In genomic region chr3:73561494-73561893, GRCh38 we compare ENCODE assay signal across 20 cellular contexts.
DNase-seq lines count a peak whose midpoint lies in the region; ATAC-seq and TF ChIP-seq lines count a peak whose summit lies in the region.
"Had no signal": no experiment of that assay in that cellular context is flagged by ENCODE, and none has a peak within 500 bp of the region (broad histone marks: within the 10 kb centered on the region; RNA-seq: fewer than 3 reads in every experiment).

No MANE protein-coding gene starts in this region.

- H3K9me3 ChIP-seq in left ventricle myocardium inferior (replicated peaks) (no peaks in the 10 kb centered on the region), muscle layer of colon (ENCODE audit: low read length) (no peaks in the 10 kb centered on the region), stomach (no peaks in the 10 kb centered on the region)
- H3K9me3 ChIP-seq: BLaER1 treated with 17β-estradiol and CSF1 and Interleukin-3, amounts not matched to agents 10 nM and 100 nM had no signal

- no peak overlapping the region for H3K9ac ChIP-seq in muscle layer of colon (ENCODE audit: low read length)
- H3K9ac ChIP-seq: BLaER1 treated with 17β-estradiol and CSF1 and Interleukin-3, amounts not matched to agents 10 nM and 100 nM; KMS-11 had no signal

- intact Hi-C loops in left ventricle myocardium inferior (cut with micrococcal nuclease) = no loop called here
- intact Hi-C loops in cardiac septum (cut with DNase I) = no loop called here
- intact Hi-C loops in stomach (cut with DNase I; ENCODE audit: low total_unique reads) = no loop called here
- intact Hi-C loops in activated T-helper 1 cell treated with anti-CD3 and anti-CD28 coated beads, Interleukin-12 subunit alpha, Interleukin-12 subunit beta, Interleukin-2, Interleukin-4 antibody, amounts not matched to agents 30 ng/mL and 10 ng/mL and 1 ng/mL, durations not matched to agents 14 hours and 24 hours and 36 hours (cut with micrococcal nuclease) = no loop called here

- H3K36me3 ChIP-seq in left ventricle myocardium inferior = no peaks in the 10 kb centered on the region
- no peaks in the 10 kb centered on the region for H3K36me3 ChIP-seq in muscle layer of colon (ENCODE audit: insufficient read depth, low read length)
- H3K36me3 ChIP-seq in stomach = no peaks in the 10 kb centered on the region
- H3K36me3 ChIP-seq: BLaER1 treated with 17β-estradiol and CSF1 and Interleukin-3, amounts not matched to agents 10 nM and 100 nM had no signal

- H3K4me3 Mint-ChIP-seq in activated T-helper 1 cell treated with anti-CD3 and anti-CD28 coated beads, Interleukin-12 subunit alpha, Interleukin-12 subunit beta, Interleukin-2, Interleukin-4 antibody, amounts not matched to agents 30 ng/mL and 10 ng/mL and 1 ng/mL, durations not matched to agents 14 hours and 24 hours and 36 hours = no peak overlapping the region
- H3K4me3 Mint-ChIP-seq: CD8-positive, alpha-beta memory T cell; GM23338 had no signal

- H3K36me3 Mint-ChIP-seq in activated T-helper 1 cell treated with anti-CD3 and anti-CD28 coated beads, Interleukin-12 subunit alpha, Interleukin-12 subunit beta, Interleukin-2, Interleukin-4 antibody, amounts not matched to agents 30 ng/mL and 10 ng/mL and 1 ng/mL, durations not matched to agents 14 hours and 24 hours and 36 hours (ENCODE audit: low read depth) = no peaks in the 10 kb centered on the region
- H3K36me3 Mint-ChIP-seq: CD8-positive, alpha-beta memory T cell had no signal

- no peak for TF ChIP-seq CTCF in left ventricle myocardium inferior (IDR thresholded peaks at IDR 0.05; ENCODE audit: borderline replicate concordance)
- TF ChIP-seq CTCF in stomach (IDR thresholded peaks at IDR 0.05) = no peak

- TF ChIP-seq POLR2A in stomach (IDR thresholded peaks at IDR 0.05) = no peak

- H3K27ac Mint-ChIP-seq in activated T-helper 1 cell treated with anti-CD3 and anti-CD28 coated beads, Interleukin-12 subunit alpha, Interleukin-12 subunit beta, Interleukin-2, Interleukin-4 antibody, amounts not matched to agents 30 ng/mL and 10 ng/mL and 1 ng/mL, durations not matched to agents 14 hours and 24 hours and 36 hours = no peak overlapping the region
- H3K27ac Mint-ChIP-seq: CD8-positive, alpha-beta memory T cell; GM23338 had no signal

- no peaks in the 10 kb centered on the region for H3K27me3 ChIP-seq in left ventricle myocardium inferior (ENCODE audit: low read depth)
- no peaks in the 10 kb centered on the region for H3K27me3 ChIP-seq in muscle layer of colon (ENCODE audit: control insufficient read depth in 1 of 2, insufficient read depth in 2 of 2, low read length in 2 of 2)
- H3K27me3 ChIP-seq in stomach = no peaks in the 10 kb centered on the region
- H3K27me3 ChIP-seq: BLaER1 treated with 17β-estradiol and CSF1 and Interleukin-3, amounts not matched to agents 10 nM and 100 nM had no signal

- no peak for DNase-seq in left ventricle myocardium inferior
- DNase-seq in cardiac septum (ENCODE audit: low spot score) = no peak
- no peak for DNase-seq in stomach
- no peak for DNase-seq in HuH-7.5 (ENCODE audit: low spot score)
- DNase-seq in activated T-helper 1 cell treated with anti-CD3 and anti-CD28 coated beads, Interleukin-12 subunit alpha, Interleukin-12 subunit beta, Interleukin-2, Interleukin-4 antibody, amounts not matched to agents 30 ng/mL and 10 ng/mL and 1 ng/mL, durations not matched to agents 14 hours and 24 hours and 36 hours (ENCODE audit: low spot score) = no peak
- DNase-seq: CD8-positive, alpha-beta memory T cell; DMS79 treated with DMSO at 0.1 percent for 48 hours; NCI-H1436 treated with DMSO at 0.1 percent for 48 hours; NCI-H2029 treated with DMSO at 0.1 percent for 48 hours; NCI-H510A; NCI-H774; RPMI8226 had no signal

- 56 to 81% (median 68%) methylated on average over 10 of the region's 10 CpGs for WGBS in stomach, 5 donors

- H3K9me3 Mint-ChIP-seq in activated T-helper 1 cell treated with anti-CD3 and anti-CD28 coated beads, Interleukin-12 subunit alpha, Interleukin-12 subunit beta, Interleukin-2, Interleukin-4 antibody, amounts not matched to agents 30 ng/mL and 10 ng/mL and 1 ng/mL, durations not matched to agents 14 hours and 24 hours and 36 hours = no peaks in the 10 kb centered on the region
- H3K9me3 Mint-ChIP-seq: GM23338 had no signal

- ATAC-seq in GM21619 (IDR thresholded peaks at IDR 0.05; ENCODE audit: unreplicated experiment) (no peak), HG02610 (IDR thresholded peaks at IDR 0.05; ENCODE audit: unreplicated experiment) (no peak)
- ATAC-seq: GM23338, HCT116 had no signal

- H3K4me1 Mint-ChIP-seq in activated T-helper 1 cell treated with anti-CD3 and anti-CD28 coated beads, Interleukin-12 subunit alpha, Interleukin-12 subunit beta, Interleukin-2, Interleukin-4 antibody, amounts not matched to agents 30 ng/mL and 10 ng/mL and 1 ng/mL, durations not matched to agents 14 hours and 24 hours and 36 hours (ENCODE audit: low read depth) = no peaks in the 10 kb centered on the region
- H3K4me1 Mint-ChIP-seq: CD8-positive, alpha-beta memory T cell had no signal

- H3K27ac ChIP-seq in left ventricle myocardium inferior (replicated peaks) (peak overlapping the region; percentile 21), muscle layer of colon (ENCODE audit: low read depth, low read length) (peak overlapping the region; percentile 67), stomach (peak overlapping the region in 3 of 5 donors; percentile 29 to 71 (median 50))
- H3K27ac ChIP-seq: 22Rv1; BLaER1 treated with 17β-estradiol and CSF1 and Interleukin-3, amounts not matched to agents 10 nM and 100 nM; KMS-11 had no signal

- H3K4me1 ChIP-seq in left ventricle myocardium inferior = peaks cover 74% of the 10 kb centered on the region
- H3K4me1 ChIP-seq in muscle layer of colon (ENCODE audit: insufficient read depth, low read length) = peaks cover 73% of the 10 kb centered on the region
- H3K4me1 ChIP-seq in stomach = peaks cover 13 to 62% (median 46%) of the 10 kb centered on the region in 4 donors
- H3K4me1 ChIP-seq: BLaER1 treated with 17β-estradiol and CSF1 and Interleukin-3, amounts not matched to agents 10 nM and 100 nM had no signal

- TF ChIP-seq EP300 in stomach (IDR thresholded peaks at IDR 0.05) = no peak

- no peaks in the 10 kb centered on the region for H3K27me3 Mint-ChIP-seq in activated T-helper 1 cell treated with anti-CD3 and anti-CD28 coated beads, Interleukin-12 subunit alpha, Interleukin-12 subunit beta, Interleukin-2, Interleukin-4 antibody, amounts not matched to agents 30 ng/mL and 10 ng/mL and 1 ng/mL, durations not matched to agents 14 hours and 24 hours and 36 hours (ENCODE audit: insufficient read depth)
- H3K27me3 Mint-ChIP-seq: CD8-positive, alpha-beta memory T cell had no signal

- H3K4me3 ChIP-seq in left ventricle myocardium inferior (no peak overlapping the region), muscle layer of colon (ENCODE audit: low read depth in 1 of 2, low read length in 2 of 2) (no peak overlapping the region), stomach (no peak overlapping the region)
- H3K4me3 ChIP-seq: BLaER1 treated with 17β-estradiol and CSF1 and Interleukin-3, amounts not matched to agents 10 nM and 100 nM; GM23338 had no signal
